Comparison of ENCODE assay signal across 9 cellular contexts in the genomic region with DNA sequence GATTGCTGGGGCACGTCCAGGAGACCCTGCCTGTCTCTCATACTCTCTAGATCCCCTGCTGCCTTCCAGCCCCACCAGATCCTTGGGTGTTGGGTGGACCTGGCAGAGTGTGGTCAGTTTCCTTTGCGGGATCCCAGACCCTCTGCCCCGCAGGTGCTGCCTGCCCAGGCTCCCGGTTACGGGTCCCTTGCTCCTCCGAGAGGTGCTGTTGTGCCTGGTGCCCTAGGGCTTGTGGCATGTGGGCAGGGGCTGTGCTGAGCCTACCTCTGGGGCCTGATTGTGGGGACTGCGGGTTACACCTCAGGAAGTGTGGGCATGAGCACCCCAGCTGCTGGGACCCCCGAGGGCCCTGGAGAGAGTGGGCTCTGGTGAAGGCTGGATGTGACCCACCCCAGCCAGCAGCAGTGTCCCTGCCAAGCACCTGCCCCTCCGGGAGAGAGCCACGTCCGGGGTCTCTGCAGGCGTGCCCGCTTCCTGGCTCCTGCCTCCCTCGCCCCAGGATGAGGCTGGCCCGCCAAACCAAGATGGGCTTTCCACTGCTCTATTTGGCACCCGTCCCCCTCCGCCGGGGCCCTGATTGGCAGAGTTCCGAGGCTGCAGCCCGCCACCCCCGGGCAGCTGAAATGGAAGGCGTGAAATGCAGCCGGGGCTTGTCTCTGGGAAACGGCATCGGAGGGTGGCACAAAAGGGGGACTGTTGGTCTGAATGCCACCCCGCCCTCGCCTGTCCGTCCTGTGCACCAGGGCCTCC. TPM values are rescaled to one million over a fixed set of nuclear protein-coding genes. Genes with fewer than 3 reads are reported as not detected.
DNase-seq lines count a peak whose midpoint lies in the region; ATAC-seq, FAIRE-seq and TF ChIP-seq lines count a peak whose summit lies in the region.
"Had no signal": no experiment of that assay in that cellular context is flagged by ENCODE, and none has a peak within 500 bp of the region (broad histone marks: within the 10 kb centered on the region; RNA-seq: fewer than 3 reads in every experiment).

No MANE protein-coding gene starts in this region.

- H2BK5ac ChIP-seq in H9 (ENCODE audit: insufficient read length, low read length): no peak overlapping the region

- WGBS in H9 (ENCODE audit: extremely low coverage, insufficient read length, low lambda C conversion rate): no CpG with 5 or more reads among the region's 28 CpGs
- WGBS in stomach, 5 donors: 56 to 69% (median 61%) methylated on average over 18 to 28 of the region's 28 CpGs

- H4K20me1 ChIP-seq in H9 (ENCODE audit: control insufficient read depth, insufficient read depth, insufficient read length): no peaks in the 10 kb centered on the region

- H3K27ac ChIP-seq in H9 (ENCODE audit: insufficient read length, low read depth, low read length): no peak overlapping the region
- H3K27ac ChIP-seq in stomach: peak overlapping the region in 2 of 5 donors; percentile 74

- H3K79me2 ChIP-seq in H9 (ENCODE audit: insufficient read depth, low read length): no peaks in the 10 kb centered on the region; the same call in 1 of the 2 replicates

- H3K4me2 ChIP-seq in H9 (ENCODE audit: insufficient read depth, insufficient read length, low read length): no peak overlapping the region

- H3K36me3 ChIP-seq in stomach: no peaks in the 10 kb centered on the region

- peak overlapping the region; percentile 3; the same call in 1 of the 2 replicates for H3K14ac ChIP-seq in H9 (ENCODE audit: insufficient read depth, low read length)

- H2AFZ ChIP-seq in H9 (ENCODE audit: low read length): no peak overlapping the region

- no peak for TF ChIP-seq POLR2A in stomach (IDR thresholded peaks at IDR 0.05)

- peaks cover 5% of the 10 kb centered on the region for H3K79me1 ChIP-seq in H9 (ENCODE audit: insufficient read depth, low read depth, low read length, poor library complexity, severe bottlenecking)

- H2BK20ac ChIP-seq in H9 (ENCODE audit: low read depth, low read length, poor library complexity, severe bottlenecking): no peak overlapping the region

- CTCF ChIA-PET in activated CD8-positive, alpha-beta memory T cell treated with anti-CD3 and anti-CD28 coated beads, Interleukin-2, amount 10 ng/mL, durations not matched to agents 7 days and 5 days (lab: Charles Lee): interaction anchor here (1.8 kb wide), 1 partner anchor 99 kb away, joined by 8 read pairs; no protein-coding TSS in a partner anchor

- no peak for TF ChIP-seq EP300 in stomach (IDR thresholded peaks at IDR 0.05)

- H4K91ac ChIP-seq in H9 (ENCODE audit: insufficient read length, low read depth, low read length): no peak overlapping the region

- H3T11ph ChIP-seq in H9 (ENCODE audit: low read length): no peak overlapping the region

- H3K4me1 ChIP-seq in H9 (ENCODE audit: insufficient read depth, low read length) (no peaks in the 10 kb centered on the region), stomach (peaks cover 20 to 57% (median 33%) of the 10 kb centered on the region in 4 donors)

- H3K9me3 Mint-ChIP-seq in H9: no peaks in the 10 kb centered on the region
- no peaks in the 10 kb centered on the region for H3K9me3 Mint-ChIP-seq in activated CD8-positive, alpha-beta memory T cell treated with anti-CD3 and anti-CD28 coated beads, Interleukin-2, amount 10 ng/mL, durations not matched to agents 7 days and 5 days (ENCODE audit: low read depth)

- H3K4me1 Mint-ChIP-seq in H9: peaks cover 6 to 8% of the 10 kb centered on the region in 2 experiments; a peak in 1 of 4 replicates
- peaks cover 21% of the 10 kb centered on the region for H3K4me1 Mint-ChIP-seq in activated CD8-positive, alpha-beta memory T cell treated with anti-CD3 and anti-CD28 coated beads, Interleukin-2, amount 10 ng/mL, durations not matched to agents 7 days and 5 days

- no peak overlapping the region for H3K56ac ChIP-seq in H9 (ENCODE audit: insufficient read length, low read depth, low read length)

- no peak overlapping the region for H2BK15ac ChIP-seq in H9 (ENCODE audit: low read depth, low read length)

- peaks cover 0 to 3% (median 0%) of the 10 kb centered on the region in 3 experiments; a peak in 2 of 7 replicates for H3K36me3 Mint-ChIP-seq in H9 (ENCODE audit: insufficient read depth in 1 of 3, low read depth in 3 of 3)
- no peaks in the 10 kb centered on the region for H3K36me3 Mint-ChIP-seq in activated CD8-positive, alpha-beta memory T cell treated with anti-CD3 and anti-CD28 coated beads, Interleukin-2, amount 10 ng/mL, durations not matched to agents 7 days and 5 days

- H3K9me3 ChIP-seq in H9 (ENCODE audit: control insufficient read depth, low read depth, low read length): no peaks in the 10 kb centered on the region
- no peaks in the 10 kb centered on the region for H3K9me3 ChIP-seq in stomach

- H4K8ac ChIP-seq in H9 (replicated peaks; ENCODE audit: insufficient read length, low read depth, low read length): no peak overlapping the region

- H3K27me3 ChIP-seq in H9 (ENCODE audit: insufficient read depth, low read length): no peaks in the 10 kb centered on the region
- H3K27me3 ChIP-seq in stomach: no peaks in the 10 kb centered on the region

- no peaks in the 10 kb centered on the region for H3K27me3 Mint-ChIP-seq in H9 (ENCODE audit: low read depth)
- H3K27me3 Mint-ChIP-seq in activated CD8-positive, alpha-beta memory T cell treated with anti-CD3 and anti-CD28 coated beads, Interleukin-2, amount 10 ng/mL, durations not matched to agents 7 days and 5 days: peaks cover 14% of the 10 kb centered on the region

- H3K18ac ChIP-seq in H9 (ENCODE audit: insufficient read length, low read depth, low read length): no peak overlapping the region

- H4K5ac ChIP-seq in H9 (ENCODE audit: insufficient read length, low read depth, low read length): no peak overlapping the region

- no peak for FAIRE-seq in frontal cortex (lab: Jason Lieb, UNC)

- no peaks in the 10 kb centered on the region for H3K23me2 ChIP-seq in H9 (ENCODE audit: insufficient read length, low read depth, low read length, poor library complexity, severe bottlenecking)

- no peak overlapping the region; a peak in 1 of 7 replicates for H3K27ac Mint-ChIP-seq in H9
- no peak overlapping the region for H3K27ac Mint-ChIP-seq in activated CD8-positive, alpha-beta memory T cell treated with anti-CD3 and anti-CD28 coated beads, Interleukin-2, amount 10 ng/mL, durations not matched to agents 7 days and 5 days

- intact Hi-C loops in stomach (cut with DNase I; ENCODE audit: low total_unique reads): no loop called here

- H3K4me3 Mint-ChIP-seq in H9: no peak overlapping the region
- no peak overlapping the region for H3K4me3 Mint-ChIP-seq in activated CD8-positive, alpha-beta memory T cell treated with anti-CD3 and anti-CD28 coated beads, Interleukin-2, amount 10 ng/mL, durations not matched to agents 7 days and 5 days

- no peak overlapping the region for H3K23ac ChIP-seq in H9 (ENCODE audit: insufficient read length, low read depth, low read length)

- no peak overlapping the region for H3K4ac ChIP-seq in H9 (ENCODE audit: low read depth, low read length)

- peak; percentile 46 for ATAC-seq in activated CD8-positive, alpha-beta memory T cell treated with anti-CD3 and anti-CD28 coated beads, Interleukin-2, amount 10 ng/mL, durations not matched to agents 7 days and 5 days

- no peak for DNase-seq in H9
- no peak for DNase-seq in activated CD8-positive, alpha-beta memory T cell treated with anti-CD3 and anti-CD28 coated beads, Interleukin-2, amount 10 ng/mL, durations not matched to agents 7 days and 5 days
- peak; percentile 16 to 66 for DNase-seq in hippocampal formation (lab: John Stamatoyannopoulos, UW)
- no peak for DNase-seq in stomach
- DNase-seq in middle frontal gyrus (ENCODE audit: extremely low spot score, low spot score): no peak
- DNase-seq in frontal cortex (ENCODE audit: low spot score in 2 of 2): no peak
- no peak for DNase-seq in epidermal melanocyte (ENCODE audit: insufficient read length, low spot score)
- DNase-seq: effector CD4-positive, alpha-beta T cell; MV-4-11 had no signal

- H2BK12ac ChIP-seq in H9 (ENCODE audit: insufficient read length, low read depth, low read length): no peak overlapping the region

- no peak overlapping the region for H2AK5ac ChIP-seq in H9 (ENCODE audit: insufficient read length, low read length)

- peak overlapping the region; percentile 8 to 33 (median 22) for H3K4me3 ChIP-seq in stomach

- TF ChIP-seq CTCF in H9 (conservative IDR thresholded peaks at IDR 0.05) (no peak), stomach (IDR thresholded peaks at IDR 0.05) (no peak)

- H3K9ac ChIP-seq in H9 (ENCODE audit: extremely low read depth, insufficient read length, low read length): no peak overlapping the region

- no peak overlapping the region for H2BK120ac ChIP-seq in H9 (ENCODE audit: low read depth, low read length, poor library complexity, severe bottlenecking)

RNA-seq across cellular contexts. Expression of a gene that starts 17.0 kb away (rescaled TPM):
- total RNA-seq in H9 (2021): 21.6 and 22.5 TPM in 2 replicates
- total RNA-seq in activated CD8-positive, alpha-beta memory T cell treated with anti-CD3 and anti-CD28 coated beads, Interleukin-2, amount 10 ng/mL, durations not matched to agents 7 days and 5 days: 1 to 10 TPM; 1.9 to 4.6 TPM
- 100 to 1,000 TPM in 1 of 5 donors, 10 to 100 TPM in 4; 20.7 to 485 (median 24.5) TPM for total RNA-seq in stomach
- 10 to 100 TPM in 2 of 3 donors, 1 to 10 TPM in 1; 4.5 to 24.1 (median 10.5) TPM for polyA plus RNA-seq in stomach
- 113 TPM for total RNA-seq in frontal cortex

RNA-seq across cellular contexts. Expression of a gene that starts 52.0 kb away (rescaled TPM):
- 73.6 and 76.6 TPM in 2 replicates for total RNA-seq in H9 (2021)
- total RNA-seq in activated CD8-positive, alpha-beta memory T cell treated with anti-CD3 and anti-CD28 coated beads, Interleukin-2, amount 10 ng/mL, durations not matched to agents 7 days and 5 days: 10 to 100 TPM; 70.5 to 76.8 TPM
- 10 to 100 TPM in 4 of 5 donors, 1 to 10 TPM in 1; 7.7 to 39.1 (median 18.2) TPM for total RNA-seq in stomach
- polyA plus RNA-seq in stomach: 10 to 100 TPM; 22.0 to 27.8 (median 24.0) TPM
- 22.4 TPM for total RNA-seq in frontal cortex

Comparison
In these comparisons a context has a peak if more than half of its experiments do, and no peak if none do; other contexts are left out.
1. DNase-seq: peak in hippocampal formation (2 of 2); none in H9 (single experiment), activated CD8-positive, alpha-beta memory T cell treated with anti-CD3 and anti-CD28 coated beads, Interleukin-2, amount 10 ng/mL, durations not matched to agents 7 days and 5 days (single experiment), stomach (single experiment), middle frontal gyrus (single experiment), frontal cortex (0 of 2) and epidermal melanocyte (single experiment).